Comparison of ENCODE assay signal across 8 cellular contexts in genomic region chr11:62832346-62833234, GRCh38. TPM values are rescaled to one million over a fixed set of nuclear protein-coding genes. Genes with fewer than 3 reads are reported as not detected.
DNase-seq lines count a peak whose midpoint lies in the region; ATAC-seq and TF ChIP-seq lines count a peak whose summit lies in the region.

TEX54 (minus strand) TSS chr11:62832841.

- CTCF ChIA-PET in CD4-positive, alpha-beta memory T cell (lab: Charles Lee; ENCODE audit: partially characterized antibody), result interaction anchor here (2.2 kb wide), 1 partner anchor 46 kb away, joined by 11 read pairs; the partner anchor contains the start of gene TMEM179B

- H3K36me3 Mint-ChIP-seq in CD4-positive, alpha-beta memory T cell, result peaks cover 13 to 51% of the 10 kb centered on the region in 2 donors

- intact Hi-C loops in CD4-positive, alpha-beta memory T cell (cut with micrococcal nuclease), result loop anchor here (1.0 to 2.0 kb wide), 7 partner anchors 24 to 233 kb away; partner anchors contain the start of genes NXF1, TMEM179B and TTC9C
- intact Hi-C loops in mucosa of descending colon (cut with DNase I, micrococcal nuclease) (no loop called here), uterus (cut with DNase I; ENCODE audit: low total_unique reads) (no loop called here)

- peaks cover 33% of the 10 kb centered on the region for H3K4me1 ChIP-seq in CD4-positive, alpha-beta memory T cell (ENCODE audit: insufficient read depth, low read length)
- H3K4me1 ChIP-seq in mucosa of descending colon (ENCODE audit: low read depth), result peaks cover 27% of the 10 kb centered on the region
- H3K4me1 ChIP-seq in uterus, result peaks cover 0 to 25% of the 10 kb centered on the region in 2 donors

- H3K4me3 Mint-ChIP-seq in CD4-positive, alpha-beta memory T cell, result peak within 1 kb of the TSS; percentile 94 to 100 (median 98)

- peak within 1 kb of the TSS; percentile 82 to 85 for H3K4me3 ChIP-seq in CD4-positive, alpha-beta memory T cell (ENCODE audit: low read length in 2 of 2)
- peak within 1 kb of the TSS; percentile 89 for H3K4me3 ChIP-seq in coronary artery
- H3K4me3 ChIP-seq in mucosa of descending colon, result peak within 1 kb of the TSS; percentile 71
- H3K4me3 ChIP-seq in uterus, result peak within 1 kb of the TSS; percentile 89 to 96

- no peak for DNase-seq in CD4-positive, alpha-beta memory T cell
- peak; percentile 76 for DNase-seq in NCI-H82 (lab: John Stamatoyannopoulos, UW)
- peak; percentile 80 for DNase-seq in coronary artery (ENCODE audit: low spot score)
- DNase-seq in mucosa of descending colon, result peak; percentile 41 to 68 (median 43)
- peak; percentile 37 to 44 for DNase-seq in uterus
- no peak for DNase-seq in NCI-H1694 (lab: John Stamatoyannopoulos, UW)
- DNase-seq in cerebellar nuclear complex (lab: John Stamatoyannopoulos, UW), result no peak

- H3K27me3 Mint-ChIP-seq in CD4-positive, alpha-beta memory T cell, result no peaks in the 10 kb centered on the region

- H3K9me3 ChIP-seq in CD4-positive, alpha-beta memory T cell (ENCODE audit: control insufficient read depth in 1 of 2, low read length in 2 of 2), result no peaks in the 10 kb centered on the region
- no peaks in the 10 kb centered on the region for H3K9me3 ChIP-seq in mucosa of descending colon
- H3K9me3 ChIP-seq in uterus, result no peaks in the 10 kb centered on the region

- H3K36me3 ChIP-seq in CD4-positive, alpha-beta memory T cell (ENCODE audit: insufficient read depth, low read length), result peaks cover 25% of the 10 kb centered on the region
- no peaks in the 10 kb centered on the region for H3K36me3 ChIP-seq in mucosa of descending colon (ENCODE audit: low read depth)
- H3K36me3 ChIP-seq in uterus, result no peaks in the 10 kb centered on the region

- no peaks in the 10 kb centered on the region for H3K27me3 ChIP-seq in CD4-positive, alpha-beta memory T cell (ENCODE audit: insufficient read depth, low read length)
- no peaks in the 10 kb centered on the region for H3K27me3 ChIP-seq in uterus

- POLR2A ChIA-PET in CD4-positive, alpha-beta memory T cell (lab: Charles Lee; ENCODE audit: partially characterized antibody), result interaction anchor here (0.5 to 13.8 kb wide), 28 partner anchors 9 to 1485 kb away, joined by 3 to 801 read pairs (median 6); partner anchors contain the start of genes B3GAT3, C11orf98, CSKMT and EEF1G

- peak within 1 kb of the TSS; percentile 97 for H3K27ac ChIP-seq in CD4-positive, alpha-beta memory T cell (ENCODE audit: low read depth, low read length)
- H3K27ac ChIP-seq in coronary artery (peak within 1 kb of the TSS; percentile 82 to 96), uterus (peak within 1 kb of the TSS; percentile 94 to 98)

- H3K9me3 Mint-ChIP-seq in CD4-positive, alpha-beta memory T cell, result no peaks in the 10 kb centered on the region

- TF ChIP-seq POLR2A in uterus (IDR thresholded peaks at IDR 0.05), result no peak

- peak within 1 kb of the TSS; percentile 94 to 100 (median 99) for H3K27ac Mint-ChIP-seq in CD4-positive, alpha-beta memory T cell

- ATAC-seq in GM21529 (IDR thresholded peaks at IDR 0.05; ENCODE audit: unreplicated experiment), result peak; percentile 4
- peak; percentile 22 for ATAC-seq in mucosa of descending colon

- TF ChIP-seq CTCF in coronary artery (IDR thresholded peaks at IDR 0.05) (no peak), mucosa of descending colon (IDR thresholded peaks at IDR 0.05) (no peak), uterus (IDR thresholded peaks at IDR 0.05) (no peak)

- peaks cover 22 to 56% (median 42%) of the 10 kb centered on the region in 4 donors for H3K4me1 Mint-ChIP-seq in CD4-positive, alpha-beta memory T cell

RNA-seq across cellular contexts. Expression of gene TEX54, which starts in this region (rescaled TPM):
- total RNA-seq in CD4-positive, alpha-beta memory T cell, result not detected
- 1 to 10 TPM; 1.3 to 1.9 TPM for polyA plus RNA-seq in CD4-positive, alpha-beta memory T cell
- total RNA-seq in mucosa of descending colon (not detected), uterus (not detected)

Comparison
In these comparisons a context has a peak if more than half of its experiments do, and no peak if none do; other contexts are left out.
1. Peak in DNase-seq, ATAC-seq and H3K4me3 ChIP-seq in mucosa of descending colon; RNA of the gene not detected or under 1 TPM.
2. Peak in DNase-seq, H3K4me3 ChIP-seq and H3K27ac ChIP-seq in uterus; RNA of the gene not detected or under 1 TPM.
3. DNase-seq: peak in NCI-H82 (single experiment) and coronary artery (single experiment); none in CD4-positive, alpha-beta memory T cell (0 of 5), NCI-H1694 (single experiment) and cerebellar nuclear complex (0 of 2).
4. Peak in every context shown above with its lines, with median percentiles within 50 percentile points of each other: H3K27ac ChIP-seq and H3K4me3 ChIP-seq.